ENCODE assay signal across 11 cellular contexts in the genomic region with DNA sequence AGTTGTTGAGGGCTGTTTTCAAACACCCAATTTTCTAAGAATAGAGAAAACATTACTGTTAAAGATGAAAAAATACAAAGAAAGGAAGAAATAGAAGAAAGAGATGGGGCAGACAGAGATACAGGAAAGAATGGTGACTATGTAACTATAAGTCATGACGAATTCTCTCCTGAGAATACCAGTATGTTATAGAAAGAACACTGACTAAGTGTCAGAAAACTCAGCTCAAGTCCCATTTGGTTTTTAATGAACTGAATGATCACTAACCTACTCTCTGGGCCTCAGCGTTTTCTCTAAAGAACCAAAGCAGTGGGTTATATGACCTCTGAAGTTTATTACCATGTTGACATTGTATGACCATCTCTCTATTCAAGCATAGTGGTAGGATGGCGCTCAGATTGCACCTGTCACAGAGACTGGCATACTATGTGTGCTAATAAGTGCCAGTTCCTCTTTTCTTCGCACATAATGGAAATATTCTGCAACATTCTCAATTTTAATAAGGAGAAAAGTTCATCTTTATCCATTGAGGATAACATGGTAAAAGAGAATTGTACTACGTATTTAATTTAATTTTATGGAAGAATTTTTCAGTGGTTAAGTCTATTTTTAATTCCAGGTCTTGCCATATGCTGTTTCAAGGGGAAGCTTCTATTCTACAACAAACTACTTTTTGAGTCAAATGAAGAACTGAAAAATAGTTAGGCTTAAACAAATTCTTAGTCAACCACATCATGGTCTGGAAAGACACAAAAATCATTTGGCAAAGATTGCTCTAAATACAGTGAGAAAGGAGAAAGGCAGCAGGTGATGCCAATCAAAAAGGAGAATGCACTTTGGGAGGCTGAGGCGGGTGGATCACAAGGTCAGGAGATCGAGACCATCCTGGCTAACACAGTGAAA. TPM values are rescaled to one million over a fixed set of nuclear protein-coding genes. Genes with fewer than 3 reads are reported as not detected.
DNase-seq lines count a peak whose midpoint lies in the region; ATAC-seq and TF ChIP-seq lines count a peak whose summit lies in the region.
"Had no signal": no experiment of that assay in that cellular context is flagged by ENCODE, and none has a peak within 500 bp of the region (broad histone marks: within the 10 kb centered on the region; RNA-seq: fewer than 3 reads in every experiment).

No MANE protein-coding gene starts in this region.

- peaks cover 19% of the 10 kb centered on the region for H3K9me3 Mint-ChIP-seq in activated CD4-positive, alpha-beta T cell treated with anti-CD3 and anti-CD28 coated beads, Interleukin-2, amount 10 ng/mL, durations not matched to agents 24 days and 14 days

- peak overlapping the region; percentile 89 for H2AFZ ChIP-seq in smooth muscle cell (ENCODE audit: low read depth)

- H3K4me2 ChIP-seq in smooth muscle cell: no peak overlapping the region

- peak overlapping the region; percentile 84 for H3K27ac Mint-ChIP-seq in activated CD4-positive, alpha-beta T cell treated with anti-CD3 and anti-CD28 coated beads, Interleukin-2, amount 10 ng/mL, durations not matched to agents 24 days and 14 days

- WGBS in smooth muscle cell (ENCODE audit: low lambda C conversion rate): 96% methylated on average over 7 of the region's 7 CpGs

- H3K4me3 ChIP-seq in smooth muscle cell: no peak overlapping the region

- no peaks in the 10 kb centered on the region for H3F3A ChIP-seq in smooth muscle cell (ENCODE audit: low read depth)

- H3K4me1 ChIP-seq in smooth muscle cell (ENCODE audit: low read depth): no peaks in the 10 kb centered on the region

- no peaks in the 10 kb centered on the region for H3K36me3 ChIP-seq in smooth muscle cell (ENCODE audit: low read depth)
- H3K36me3 ChIP-seq: ascending aorta had no signal

- H3K27me3 Mint-ChIP-seq in activated CD4-positive, alpha-beta T cell treated with anti-CD3 and anti-CD28 coated beads, Interleukin-2, amount 10 ng/mL, durations not matched to agents 24 days and 14 days: no peaks in the 10 kb centered on the region

- ATAC-seq in GM21786 (IDR thresholded peaks at IDR 0.05; ENCODE audit: unreplicated experiment): peak; percentile 73
- peak; percentile 70 for ATAC-seq in HG03457 (IDR thresholded peaks at IDR 0.05; ENCODE audit: unreplicated experiment)
- no peak for ATAC-seq in Right ventricle myocardium superior (ENCODE audit: poor library complexity)

- no peaks in the 10 kb centered on the region for H4K20me1 ChIP-seq in smooth muscle cell (ENCODE audit: low read depth)

- no peaks in the 10 kb centered on the region for H3K79me2 ChIP-seq in smooth muscle cell (ENCODE audit: low read depth)

- H3K27ac ChIP-seq in smooth muscle cell (ENCODE audit: low read depth): no peak overlapping the region

- peaks cover 53% of the 10 kb centered on the region for H3K4me1 Mint-ChIP-seq in activated CD4-positive, alpha-beta T cell treated with anti-CD3 and anti-CD28 coated beads, Interleukin-2, amount 10 ng/mL, durations not matched to agents 24 days and 14 days

- intact Hi-C loops in activated CD4-positive, alpha-beta T cell treated with anti-CD3 and anti-CD28 coated beads, Interleukin-2, amount 10 ng/mL, durations not matched to agents 24 days and 14 days (cut with micrococcal nuclease): loop anchor here (1.0 to 10.0 kb wide), 5 partner anchors 9 to 465 kb away; partner anchors contain the start of gene CCDC83
- intact Hi-C loops in Right ventricle myocardium superior (cut with DNase I): loop anchor here (5.0 kb wide), 1 partner anchor 277 kb away; no protein-coding TSS in a partner anchor

- H3K4me3 Mint-ChIP-seq in activated CD4-positive, alpha-beta T cell treated with anti-CD3 and anti-CD28 coated beads, Interleukin-2, amount 10 ng/mL, durations not matched to agents 24 days and 14 days: no peak overlapping the region

- no peaks in the 10 kb centered on the region for H3K27me3 ChIP-seq in smooth muscle cell (ENCODE audit: low read depth)
- H3K27me3 ChIP-seq: ascending aorta had no signal

- DNase-seq in activated CD4-positive, alpha-beta T cell treated with anti-CD3 and anti-CD28 coated beads, Interleukin-2, amount 10 ng/mL, durations not matched to agents 24 days and 14 days: no peak
- DNase-seq in activated CD4-positive, alpha-beta T cell treated with anti-CD3 and anti-CD28 coated beads for 4 hours: no peak
- DNase-seq in smooth muscle cell (lab: John Stamatoyannopoulos, UW; ENCODE audit: unreplicated experiment): no peak
- no peak for DNase-seq in ecto neural progenitor cell (ENCODE audit: low spot score)
- DNase-seq in Right ventricle myocardium superior: no peak
- DNase-seq in OCI-M1 (lab: John Stamatoyannopoulos, UW): no peak
- DNase-seq: foreskin melanocyte, NCI-H1105 had no signal

- no peak overlapping the region for H3K9ac ChIP-seq in smooth muscle cell (ENCODE audit: low read depth)

- H3K36me3 Mint-ChIP-seq in activated CD4-positive, alpha-beta T cell treated with anti-CD3 and anti-CD28 coated beads, Interleukin-2, amount 10 ng/mL, durations not matched to agents 24 days and 14 days (ENCODE audit: low read depth): peaks cover 11% of the 10 kb centered on the region

- TF ChIP-seq CTCF in smooth muscle cell (IDR thresholded peaks at IDR 0.05; ENCODE audit: borderline replicate concordance, insufficient read depth, poor library complexity, severe bottlenecking): no peak

- no peaks in the 10 kb centered on the region for H3K9me3 ChIP-seq in smooth muscle cell (replicated peaks; ENCODE audit: low read depth)
- H3K9me3 ChIP-seq: ascending aorta had no signal

RNA-seq across cellular contexts. Expression of gene EED, which starts 25.0 kb away (rescaled TPM):
- total RNA-seq in activated CD4-positive, alpha-beta T cell treated with anti-CD3 and anti-CD28 coated beads, Interleukin-2, amount 10 ng/mL, durations not matched to agents 24 days and 14 days: 269 TPM in 2 replicates
- total RNA-seq in smooth muscle cell (24.7 and 38.7 TPM in 2 replicates), Right ventricle myocardium superior (13.2 TPM)
- 18.6 and 26.7 TPM in 2 replicates for polyA plus RNA-seq in smooth muscle cell
